ENCODE assay signal across 22 cellular contexts in the genomic region with DNA sequence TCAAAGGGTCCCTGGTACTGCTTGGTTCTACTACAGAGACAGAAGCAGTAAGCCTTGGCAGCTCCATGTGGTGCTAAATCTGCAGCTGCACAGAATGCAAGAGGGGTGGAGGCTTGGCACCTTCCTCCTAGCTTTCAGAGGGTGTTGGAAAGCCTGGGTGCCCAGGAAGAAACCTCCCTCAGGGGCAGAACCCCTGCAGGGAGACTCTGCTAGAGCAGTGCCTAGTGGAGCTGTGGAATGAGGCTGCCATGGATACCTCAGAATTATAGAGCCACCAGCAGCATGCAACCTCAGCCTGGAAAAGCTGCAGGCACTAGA.
DNase-seq lines count a peak whose midpoint lies in the region; ATAC-seq and TF ChIP-seq lines count a peak whose summit lies in the region.
"Had no signal": no experiment of that assay in that cellular context is flagged by ENCODE, and none has a peak within 500 bp of the region (broad histone marks: within the 10 kb centered on the region; RNA-seq: fewer than 3 reads in every experiment).

No MANE protein-coding gene starts in this region.

- DNase-seq in cardiac septum (ENCODE audit: low spot score) (peak; percentile 46), left ventricle myocardium superior (no peak), left lobe of liver (ENCODE audit: low spot score) (peak; percentile 31), vagina (ENCODE audit: extremely low spot score in 2 of 2) (peak; percentile 58 to 69), NCI-H774 (lab: John Stamatoyannopoulos, UW) (no peak), NCI-H2029 treated with DMSO at 0.1 percent for 48 hours (lab: John Stamatoyannopoulos, UW) (no peak)
- DNase-seq: 8988T; ACHN; AML-193; BE2C; CD4-positive, alpha-beta T cell; CD8-positive, alpha-beta memory T cell; DMS 273 treated with DMSO at 0.1 percent for 48 hours; DMS79; EL; GDM1; GM23248; H9 had no signal

- TF ChIP-seq CTCF in vagina (IDR thresholded peaks at IDR 0.05): no peak

- H3K36me3 ChIP-seq in vagina: no peaks in the 10 kb centered on the region
- H3K36me3 ChIP-seq: BE2C had no signal

- H3K27ac ChIP-seq in vagina: no peak overlapping the region
- H3K27ac ChIP-seq: A549; BLaER1 treated with 17β-estradiol and CSF1 and Interleukin-3, amounts not matched to agents 10 nM and 100 nM; GM23248 had no signal

- H3K4me1 ChIP-seq in vagina: no peaks in the 10 kb centered on the region
- H3K4me1 ChIP-seq: A549; BE2C; BLaER1 treated with 17β-estradiol and CSF1 and Interleukin-3, amounts not matched to agents 10 nM and 100 nM had no signal

- no peaks in the 10 kb centered on the region for H3K9me3 ChIP-seq in vagina
- H3K9me3 ChIP-seq: A549, BE2C had no signal

- TF ChIP-seq POLR2A in vagina (IDR thresholded peaks at IDR 0.05): no peak

- no peak overlapping the region for H3K4me3 ChIP-seq in vagina
- H3K4me3 ChIP-seq: A549; BLaER1 treated with 17β-estradiol and CSF1 and Interleukin-3, amounts not matched to agents 10 nM and 100 nM; GM12878; GM23248 had no signal

- intact Hi-C loops in cardiac septum (cut with DNase I): no loop called here
- intact Hi-C loops in left ventricle myocardium superior (cut with micrococcal nuclease): no loop called here
- intact Hi-C loops in vagina (cut with DNase I): no loop called here

- ATAC-seq in left ventricle myocardium superior (no peak), left lobe of liver (no peak)
- ATAC-seq: A549, GM12878, HCT116 had no signal

- H3K27me3 ChIP-seq in vagina: no peaks in the 10 kb centered on the region
- H3K27me3 ChIP-seq: BLaER1 treated with 17β-estradiol and CSF1 and Interleukin-3, amounts not matched to agents 10 nM and 100 nM had no signal

Comparison
In these comparisons a context has a peak if more than half of its experiments do, and no peak if none do; other contexts are left out.
1. DNase-seq: peak in cardiac septum (single experiment), left lobe of liver (single experiment) and vagina (2 of 2); none in left ventricle myocardium superior (single experiment), NCI-H774 (single experiment) and NCI-H2029 treated with DMSO at 0.1 percent for 48 hours (single experiment).